ENCODE assay signal across 7 cellular contexts in the genomic region with DNA sequence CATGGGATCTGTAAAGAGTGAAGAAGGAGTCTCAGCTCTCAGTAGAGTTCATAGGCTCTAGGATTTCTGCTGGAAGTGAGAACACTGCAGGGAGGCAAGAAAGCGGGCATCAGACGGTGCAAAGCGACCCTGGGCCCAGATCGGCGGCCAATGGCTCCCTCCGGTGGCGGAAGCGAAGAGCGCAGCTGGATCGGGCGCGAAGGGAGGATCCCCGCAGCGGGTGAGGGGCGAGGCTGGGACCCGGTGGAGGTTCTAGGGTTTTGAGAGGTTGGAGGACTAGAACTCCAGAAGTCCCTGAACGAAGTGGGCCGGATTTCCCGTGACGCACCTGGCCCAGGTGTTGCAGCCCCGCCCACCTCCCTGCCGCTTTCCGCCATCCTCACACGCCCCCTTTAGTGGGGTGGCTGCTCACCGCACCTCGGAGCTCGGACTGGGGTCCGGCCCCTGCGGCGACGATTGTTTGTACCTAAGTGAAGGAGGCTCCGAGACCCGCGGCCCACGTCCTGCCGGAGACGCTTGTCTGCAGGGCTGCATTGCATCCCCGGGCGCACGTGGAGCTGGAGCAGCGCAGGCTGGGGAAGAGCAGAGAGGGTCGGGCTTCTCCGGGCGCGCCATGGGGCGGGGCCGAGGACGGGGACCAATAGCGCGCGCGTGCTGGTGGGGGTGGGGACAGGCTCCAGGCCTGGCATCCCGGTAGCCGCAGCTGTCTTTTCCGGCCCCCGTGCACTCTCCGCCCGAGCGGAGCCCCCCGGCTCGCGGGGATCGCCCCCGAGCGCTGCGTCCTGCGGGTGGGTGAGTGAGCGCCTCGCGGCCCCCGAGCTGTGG.
DNase-seq lines count a peak whose midpoint lies in the region; ATAC-seq and TF ChIP-seq lines count a peak whose summit lies in the region.

A gene with protein sequence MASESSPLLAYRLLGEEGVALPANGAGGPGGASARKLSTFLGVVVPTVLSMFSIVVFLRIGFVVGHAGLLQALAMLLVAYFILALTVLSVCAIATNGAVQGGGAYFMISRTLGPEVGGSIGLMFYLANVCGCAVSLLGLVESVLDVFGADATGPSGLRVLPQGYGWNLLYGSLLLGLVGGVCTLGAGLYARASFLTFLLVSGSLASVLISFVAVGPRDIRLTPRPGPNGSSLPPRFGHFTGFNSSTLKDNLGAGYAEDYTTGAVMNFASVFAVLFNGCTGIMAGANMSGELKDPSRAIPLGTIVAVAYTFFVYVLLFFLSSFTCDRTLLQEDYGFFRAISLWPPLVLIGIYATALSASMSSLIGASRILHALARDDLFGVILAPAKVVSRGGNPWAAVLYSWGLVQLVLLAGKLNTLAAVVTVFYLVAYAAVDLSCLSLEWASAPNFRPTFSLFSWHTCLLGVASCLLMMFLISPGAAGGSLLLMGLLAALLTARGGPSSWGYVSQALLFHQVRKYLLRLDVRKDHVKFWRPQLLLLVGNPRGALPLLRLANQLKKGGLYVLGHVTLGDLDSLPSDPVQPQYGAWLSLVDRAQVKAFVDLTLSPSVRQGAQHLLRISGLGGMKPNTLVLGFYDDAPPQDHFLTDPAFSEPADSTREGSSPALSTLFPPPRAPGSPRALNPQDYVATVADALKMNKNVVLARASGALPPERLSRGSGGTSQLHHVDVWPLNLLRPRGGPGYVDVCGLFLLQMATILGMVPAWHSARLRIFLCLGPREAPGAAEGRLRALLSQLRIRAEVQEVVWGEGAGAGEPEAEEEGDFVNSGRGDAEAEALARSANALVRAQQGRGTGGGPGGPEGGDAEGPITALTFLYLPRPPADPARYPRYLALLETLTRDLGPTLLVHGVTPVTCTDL (plus strand): TSS at position 666 of the 825 bp plus-strand sequence. CDS start 1,485 bp downstream, outside the sequence.

- TF ChIP-seq CTCF in brain microvascular endothelial cell (IDR thresholded peaks at IDR 0.05; ENCODE audit: low read depth, low read length, missing control alignments), result peak; percentile 94

- peaks cover 3% of the 10 kb centered on the region for H3K4me1 ChIP-seq in iPS-15b (ENCODE audit: control insufficient read depth, insufficient read depth, low read length)

- peak within 1 kb of the TSS; percentile 78 for H3K4me3 ChIP-seq in brain microvascular endothelial cell (ENCODE audit: low read depth, low read length)
- H3K4me3 ChIP-seq in iPS-15b (ENCODE audit: low read depth, low read length), result peak within 1 kb of the TSS; percentile 93
- peak within 1 kb of the TSS; percentile 72 for H3K4me3 ChIP-seq in skeletal muscle cell (ENCODE audit: low read depth, low read length)

- no peaks in the 10 kb centered on the region for H3K9me3 ChIP-seq in iPS-15b (ENCODE audit: control insufficient read depth, insufficient read depth, low read length)

- no peak within 1 kb of the TSS for H3K27ac ChIP-seq in brain microvascular endothelial cell

- ATAC-seq in GM18511 (IDR thresholded peaks at IDR 0.05; ENCODE audit: unreplicated experiment) (peak; percentile 89), HG03039 (IDR thresholded peaks at IDR 0.05; ENCODE audit: unreplicated experiment) (peak; percentile 75)

- H3K36me3 ChIP-seq in brain microvascular endothelial cell (replicated peaks), result no peaks in the 10 kb centered on the region
- H3K36me3 ChIP-seq in iPS-15b (ENCODE audit: control insufficient read depth, insufficient read depth, low read length), result no peaks in the 10 kb centered on the region

- in situ Hi-C loops in brain microvascular endothelial cell (cut with HindIII; ENCODE audit: low pct_ligation_motif_present, low sequenced_read_pairs), result no loop called here

- peak; percentile 64 for DNase-seq in NCI-H2107 treated with DMSO at 0.1 percent for 48 hours (lab: John Stamatoyannopoulos, UW; ENCODE audit: unreplicated experiment)
- peak; percentile 82 for DNase-seq in UCSD-AML1 (lab: John Stamatoyannopoulos, UW; ENCODE audit: unreplicated experiment)
- peak; percentile 80 for DNase-seq in brain microvascular endothelial cell
- DNase-seq in skeletal muscle cell (ENCODE audit: low read depth), result peak; percentile 69

- no peaks in the 10 kb centered on the region for H3K27me3 ChIP-seq in brain microvascular endothelial cell (replicated peaks)
- H3K27me3 ChIP-seq in iPS-15b (ENCODE audit: control insufficient read depth, insufficient read depth, low read length), result no peaks in the 10 kb centered on the region

- peak within 1 kb of the TSS; percentile 65 for H3K9ac ChIP-seq in iPS-15b (ENCODE audit: low read depth, low read length)
